Comparison of ENCODE assay signal across 8 cellular contexts in genomic region chr1:186482661-186483255, GRCh38. TPM values are rescaled to one million over a fixed set of nuclear protein-coding genes. Genes with fewer than 3 reads are reported as not detected.
DNase-seq lines count a peak whose midpoint lies in the region; ATAC-seq and TF ChIP-seq lines count a peak whose summit lies in the region.

No MANE protein-coding gene starts in this region.

- no peak overlapping the region for H2BK5ac ChIP-seq in mesendoderm (ENCODE audit: low read length)

- no peaks in the 10 kb centered on the region for H3K79me2 ChIP-seq in mesendoderm (ENCODE audit: control insufficient read depth, insufficient read depth, low read length)

- no peak overlapping the region for H3K4ac ChIP-seq in mesendoderm (ENCODE audit: low read depth, low read length)

- H3K9me3 Mint-ChIP-seq in endodermal cell: no peaks in the 10 kb centered on the region

- no peak overlapping the region for H3K4me3 Mint-ChIP-seq in endodermal cell

- TF ChIP-seq POLR2A in GM18505 (IDR thresholded peaks at IDR 0.05; ENCODE audit: borderline replicate concordance, extremely low read depth, insufficient read depth, insufficient read length): no peak

- peak; percentile 96 for TF ChIP-seq CTCF in endodermal cell (conservative IDR thresholded peaks at IDR 0.05)

- no peak overlapping the region for H3K4me3 ChIP-seq in endodermal cell (ENCODE audit: low read length)
- H3K4me3 ChIP-seq in mesendoderm (ENCODE audit: low read length): no peak overlapping the region

- no peaks in the 10 kb centered on the region for H3K9me3 ChIP-seq in endodermal cell (ENCODE audit: control insufficient read depth, low read length)

- DNase-seq in AG08395 (ENCODE audit: low spot score) (peak; percentile 68), NCI-H2107 treated with DMSO at 0.1 percent for 48 hours (lab: John Stamatoyannopoulos, UW; ENCODE audit: unreplicated experiment) (peak; percentile 29), endodermal cell (peak; percentile 92), mesendoderm (peak; percentile 75), stromal cell of bone marrow (ENCODE audit: low read depth) (peak; percentile 43)
- peak; percentile 37 for DNase-seq in activated CD4-positive, CD25-positive, alpha-beta regulatory T cell treated with anti-CD3 and anti-CD28 coated beads, Interleukin-2, amount 50 U/mL, for 72 hours

- no peaks in the 10 kb centered on the region for H3K79me1 ChIP-seq in mesendoderm (ENCODE audit: low read length)

- no peak overlapping the region for H3K27ac ChIP-seq in endodermal cell (ENCODE audit: low read depth, low read length)
- no peak overlapping the region for H3K27ac ChIP-seq in mesendoderm (ENCODE audit: low read depth, low read length)

- no peak overlapping the region for H3K9ac ChIP-seq in endodermal cell (ENCODE audit: extremely low read depth, low read length, poor library complexity, severe bottlenecking)
- no peak overlapping the region for H3K9ac ChIP-seq in mesendoderm (ENCODE audit: low read length)

- no peaks in the 10 kb centered on the region for H3K36me3 Mint-ChIP-seq in endodermal cell (ENCODE audit: low read depth)

- ATAC-seq in GM18505 (IDR thresholded peaks at IDR 0.05; ENCODE audit: unreplicated experiment): peak; percentile 85
- ATAC-seq in HG02973 (IDR thresholded peaks at IDR 0.05; ENCODE audit: unreplicated experiment): peak; percentile 81

- peaks cover 4% of the 10 kb centered on the region for H3K4me1 Mint-ChIP-seq in endodermal cell

- H3K27me3 ChIP-seq in endodermal cell (ENCODE audit: control insufficient read depth, insufficient read depth, low read length, poor library complexity, severe bottlenecking): peaks cover 65% of the 10 kb centered on the region
- H3K27me3 ChIP-seq in mesendoderm (ENCODE audit: insufficient read depth, low read length, poor library complexity): no peaks in the 10 kb centered on the region

- no peak overlapping the region for H4K8ac ChIP-seq in mesendoderm (ENCODE audit: low read depth, low read length)

- H2AK5ac ChIP-seq in mesendoderm (ENCODE audit: low read length): no peak overlapping the region

- no peak overlapping the region for H3K23ac ChIP-seq in mesendoderm (ENCODE audit: low read length)

- no peaks in the 10 kb centered on the region for H3K36me3 ChIP-seq in endodermal cell (ENCODE audit: control insufficient read depth, insufficient read depth, low read length)
- H3K36me3 ChIP-seq in mesendoderm (ENCODE audit: control insufficient read depth, insufficient read depth, low read length): no peaks in the 10 kb centered on the region

- no peak overlapping the region for H3K4me2 ChIP-seq in mesendoderm (ENCODE audit: low read length)

- 7 to 10% methylated on average over 3 to 4 of the region's 4 CpGs for WGBS in endodermal cell (ENCODE audit: insufficient coverage in 1 of 2, insufficient read length in 1 of 2), 2 experiments
- WGBS in mesendoderm (ENCODE audit: extremely low coverage, insufficient coverage, low lambda C conversion rate): no CpG with 5 or more reads among the region's 4 CpGs

- H2BK120ac ChIP-seq in mesendoderm (ENCODE audit: low read depth, low read length): no peak overlapping the region

- no peak overlapping the region for H3K56ac ChIP-seq in mesendoderm (ENCODE audit: low read length)

- no peak overlapping the region for H3K18ac ChIP-seq in mesendoderm (ENCODE audit: low read length)

- no peak overlapping the region for H3K27ac Mint-ChIP-seq in endodermal cell

- H4K5ac ChIP-seq in mesendoderm (ENCODE audit: low read length): no peak overlapping the region

- H3K4me1 ChIP-seq in endodermal cell (ENCODE audit: control insufficient read depth, insufficient read depth, low read length) (no peaks in the 10 kb centered on the region), mesendoderm (ENCODE audit: control insufficient read depth, low read depth, low read length) (no peaks in the 10 kb centered on the region)

- no peak overlapping the region for H2BK15ac ChIP-seq in mesendoderm (replicated peaks; ENCODE audit: low read depth)

- peaks cover 53% of the 10 kb centered on the region for H3K27me3 Mint-ChIP-seq in endodermal cell (ENCODE audit: insufficient read depth)

RNA-seq across cellular contexts. Expression of gene PDC, which starts 21.8 kb away (rescaled TPM):
- not detected for total RNA-seq in endodermal cell
- not detected for polyA plus RNA-seq in endodermal cell (2013, experiment 1 of 2)
- not detected for polyA plus RNA-seq in endodermal cell (2013, experiment 2 of 2)
- not detected for polyA plus RNA-seq in mesendoderm (2013, experiment 1 of 2)
- not detected for polyA plus RNA-seq in mesendoderm (2013, experiment 2 of 2)

Comparison
In these comparisons a context has a peak if more than half of its experiments do, and no peak if none do; other contexts are left out.
1. DNase-seq: peak in every context shown above with its lines; median percentile 92 in endodermal cell; 75 in mesendoderm; 68 in AG08395; 43 in stromal cell of bone marrow; 37 in activated CD4-positive, CD25-positive, alpha-beta regulatory T cell treated with anti-CD3 and anti-CD28 coated beads, Interleukin-2, amount 50 U/mL, for 72 hours; 29 in NCI-H2107 treated with DMSO at 0.1 percent for 48 hours.